In genomic region chr3:81416812-81417211, GRCh38 we compare ENCODE assay signal across 21 cellular contexts.
"Had no signal": no experiment of that assay in that cellular context is flagged by ENCODE, and none has a peak within 500 bp of the region (broad histone marks: within the 10 kb centered on the region; RNA-seq: fewer than 3 reads in every experiment).

No MANE protein-coding gene starts in this region.

- H3K4me1 ChIP-seq: left ventricle myocardium inferior, right atrium auricular region, right lobe of liver, stomach, testis, thyroid gland, transverse colon, upper lobe of left lung, vagina had no signal

- H3K4me2 ChIP-seq: smooth muscle cell had no signal

- H3K27ac ChIP-seq: left ventricle myocardium inferior, ovary, right atrium auricular region, right lobe of liver, stomach, testis, thyroid gland, transverse colon, upper lobe of left lung, vagina had no signal

- ATAC-seq: natural killer cell; right lobe of liver; stimulated activated naive B cell treated with anti-CD40 and anti-IgM and Interleukin-4, amounts not matched to agents 10 μg/mL and 1 μg/mL and 100 μg/mL, for 72 hours; stimulated activated naive CD8-positive, alpha-beta T cell treated with anti-CD3 and anti-CD28 coated beads, Interleukin-15, Interleukin-2, amounts not matched to agents 100 U/mL and 50 U/mL, for 24 hours had no signal

- H3K4me3 ChIP-seq: left ventricle myocardium inferior, lung, ovary, right atrium auricular region, right lobe of liver, smooth muscle cell, stomach, testis, thyroid gland, transverse colon, upper lobe of left lung, vagina had no signal

- H3K36me3 ChIP-seq: left ventricle myocardium inferior, ovary, right atrium auricular region, right lobe of liver, stomach, thyroid gland, transverse colon, upper lobe of left lung, vagina had no signal

- H3K9me3 ChIP-seq: left ventricle myocardium inferior, ovary, right atrium auricular region, right lobe of liver, stomach, testis, thyroid gland, transverse colon, upper lobe of left lung, vagina had no signal

- H3K27me3 ChIP-seq: ovary, right atrium auricular region, right lobe of liver, stomach, testis, thyroid gland, transverse colon, upper lobe of left lung, vagina had no signal

- DNase-seq: islet precursor cell; left ventricle myocardium inferior; mesendoderm; naive B cell; natural killer cell; nephron progenitor cell; ovary; right lobe of liver; stimulated activated CD4-positive, alpha-beta T cell treated with anti-CD3 and anti-CD28 coated beads, Interleukin-1b, Interleukin-23, amount 100 ng/mL, for 48 hours; stimulated activated CD4-positive, alpha-beta T cell treated with anti-CD3 and anti-CD28 coated beads, Interleukin-2, amount 100 ng/mL, for 48 hours; stimulated activated naive B cell treated with anti-CD40 and anti-IgM and Interleukin-4, amounts not matched to agents 10 μg/mL and 1 μg/mL and 100 μg/mL, for 72 hours; stimulated activated naive CD8-positive, alpha-beta T cell treated with anti-CD3 and anti-CD28 coated beads, Interleukin-15, Interleukin-2, amounts not matched to agents 100 U/mL and 50 U/mL, for 24 hours; stomach; testis; thyroid gland; transverse colon; upper lobe of left lung had no signal
